16 cellular contexts compared by ENCODE assay signal in the genomic region with DNA sequence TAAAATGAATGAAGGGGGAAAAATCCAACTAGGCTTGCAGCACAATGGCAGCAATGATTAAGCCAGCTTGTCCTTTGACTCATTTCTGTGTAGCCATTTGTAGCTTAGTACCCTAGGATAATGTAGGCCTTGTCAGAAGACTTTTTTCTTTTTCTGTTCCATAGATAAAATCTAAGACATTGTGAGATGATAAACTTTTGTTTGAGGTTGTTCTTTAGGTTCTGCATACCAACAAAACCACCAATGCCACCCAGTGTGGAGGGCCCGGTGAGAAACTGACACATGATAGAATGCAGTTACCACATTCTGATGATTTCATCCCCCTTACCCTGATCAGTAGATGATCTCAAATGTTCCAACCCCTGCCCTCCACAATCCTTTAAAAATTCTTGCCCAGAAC. TPM values are rescaled to one million over a fixed set of nuclear protein-coding genes. Genes with fewer than 3 reads are reported as not detected.
DNase-seq lines count a peak whose midpoint lies in the region; ATAC-seq and TF ChIP-seq lines count a peak whose summit lies in the region.
"Had no signal": no experiment of that assay in that cellular context is flagged by ENCODE, and none has a peak within 500 bp of the region (broad histone marks: within the 10 kb centered on the region; RNA-seq: fewer than 3 reads in every experiment).

No MANE protein-coding gene starts in this region.

- peaks cover 4% of the 10 kb centered on the region for H3F3A ChIP-seq in smooth muscle cell (ENCODE audit: low read depth)

- no peaks in the 10 kb centered on the region for H3K79me2 ChIP-seq in smooth muscle cell (ENCODE audit: low read depth)

- H3K9ac ChIP-seq in smooth muscle cell (ENCODE audit: low read depth), result no peak overlapping the region

- H3K36me3 ChIP-seq in SJCRH30, result no peaks in the 10 kb centered on the region
- no peaks in the 10 kb centered on the region for H3K36me3 ChIP-seq in smooth muscle cell (ENCODE audit: low read depth)
- H3K36me3 ChIP-seq: WERI-Rb-1 had no signal

- H3K4me3 ChIP-seq in SJCRH30, result no peak overlapping the region
- H3K4me3 ChIP-seq in astrocyte of the spinal cord (ENCODE audit: low read depth, low read length), result no peak overlapping the region
- H3K4me3 ChIP-seq in smooth muscle cell, result no peak overlapping the region

- no peak overlapping the region for H3K27ac ChIP-seq in SJCRH30
- peak overlapping the region; percentile 64 for H3K27ac ChIP-seq in smooth muscle cell (ENCODE audit: low read depth)
- H3K27ac ChIP-seq: WERI-Rb-1 had no signal

- peaks cover 4% of the 10 kb centered on the region for H3K4me1 ChIP-seq in SJCRH30
- peaks cover 6% of the 10 kb centered on the region for H3K4me1 ChIP-seq in smooth muscle cell (ENCODE audit: low read depth)

- no peak overlapping the region for H2AFZ ChIP-seq in smooth muscle cell (ENCODE audit: low read depth)

- WGBS in smooth muscle cell (ENCODE audit: low lambda C conversion rate), result 0% methylated on average over 1 of the region's 1 CpG

- DNase-seq in H4 (ENCODE audit: low spot score), result peak; percentile 78
- peak; percentile 8 to 15 for DNase-seq in SJCRH30
- DNase-seq in astrocyte of the spinal cord (ENCODE audit: low read depth, low spot score), result peak; percentile 45
- no peak for DNase-seq in smooth muscle cell (lab: John Stamatoyannopoulos, UW; ENCODE audit: unreplicated experiment)
- DNase-seq in NCI-H524 (lab: John Stamatoyannopoulos, UW), result no peak
- no peak for DNase-seq in DMS153 (lab: John Stamatoyannopoulos, UW)
- DNase-seq: activated gamma-delta T cell treated with Interleukin-2 at 50 U/mL for 16 hours; caudate nucleus; glutamatergic neuron; left cardiac atrium; MV-4-11; posterior cingulate gyrus; stimulated activated naive CD4-positive, alpha-beta T cell; WERI-Rb-1 had no signal

- H3K27me3 ChIP-seq in SJCRH30 (no peaks in the 10 kb centered on the region), smooth muscle cell (ENCODE audit: low read depth) (no peaks in the 10 kb centered on the region)

- peak overlapping the region; percentile 29 for H3K4me2 ChIP-seq in smooth muscle cell

- no peaks in the 10 kb centered on the region for H4K20me1 ChIP-seq in smooth muscle cell (ENCODE audit: low read depth)

- in situ Hi-C loops in astrocyte of the spinal cord (cut with HindIII; ENCODE audit: low sequenced_read_pairs), result no loop called here

- TF ChIP-seq CTCF in astrocyte of the spinal cord (IDR thresholded peaks at IDR 0.05; ENCODE audit: low read depth, low read length), result no peak
- no peak for TF ChIP-seq CTCF in smooth muscle cell (IDR thresholded peaks at IDR 0.05; ENCODE audit: borderline replicate concordance, insufficient read depth, poor library complexity, severe bottlenecking)

- no peak for ATAC-seq in HG02763 (IDR thresholded peaks at IDR 0.05; ENCODE audit: unreplicated experiment)
- ATAC-seq: left cardiac atrium had no signal

- H3K9me3 ChIP-seq in SJCRH30 (replicated peaks) (no peaks in the 10 kb centered on the region), smooth muscle cell (replicated peaks; ENCODE audit: low read depth) (no peaks in the 10 kb centered on the region)

RNA-seq across cellular contexts. Expression of a gene that starts 6.6 kb away (rescaled TPM):
- 0.77 and 6.7 TPM in 2 replicates for total RNA-seq in H4 (2014; rRNA removed; shearing (Covaris generic))
- total RNA-seq in SJCRH30 (2014; rRNA removed; shearing (Covaris generic)), result 0.08 and 0.32 TPM in 2 replicates
- 0.18 and 1.2 TPM in 2 replicates for total RNA-seq in smooth muscle cell
- 0.09 and 0.56 TPM in 2 replicates for polyA plus RNA-seq in smooth muscle cell
- total RNA-seq: SK-MEL-5 had no signal

Comparison
In these comparisons a context has a peak if more than half of its experiments do, and no peak if none do; other contexts are left out.
1. DNase-seq: peak in H4 (single experiment), SJCRH30 (2 of 2) and astrocyte of the spinal cord (single experiment); none in smooth muscle cell (single experiment), NCI-H524 (0 of 2) and DMS153 (single experiment).